In genomic region chr2:43218550-43219382, GRCh38 we compare ENCODE assay signal across 8 cellular contexts.
DNase-seq lines count a peak whose midpoint lies in the region; ATAC-seq and TF ChIP-seq lines count a peak whose summit lies in the region.

No MANE protein-coding gene starts in this region.

- peak; percentile 46 for ATAC-seq in GM19395 (IDR thresholded peaks at IDR 0.05; ENCODE audit: unreplicated experiment)

- H3K27me3 ChIP-seq in mucosa of rectum (ENCODE audit: control insufficient read depth in 2 of 2, insufficient read depth in 2 of 2, low read length in 2 of 2) (no peaks in the 10 kb centered on the region), stomach smooth muscle (ENCODE audit: control insufficient read depth in 1 of 2, insufficient read depth in 2 of 2, low read length in 2 of 2) (no peaks in the 10 kb centered on the region)

- DNase-seq in AG09309 (ENCODE audit: low read depth) = no peak
- peak; percentile 56 for DNase-seq in LoVo (ENCODE audit: low spot score)
- peak; percentile 48 to 56 for DNase-seq in activated CD4-positive, alpha-beta T cell treated with anti-CD3 and anti-CD28 coated beads, Interleukin-2, amount 50 U/mL, for 48 hours
- DNase-seq in effector CD4-positive, alpha-beta T cell = peak; percentile 78
- DNase-seq in COR-L47 (lab: John Stamatoyannopoulos, UW) = no peak

- H3K4me1 ChIP-seq in mucosa of rectum (ENCODE audit: control insufficient read depth in 2 of 2, insufficient read depth in 2 of 2, low read length in 2 of 2) (peaks cover 33 to 46% of the 10 kb centered on the region in 2 donors), stomach smooth muscle (ENCODE audit: control insufficient read depth, insufficient read depth, low read length) (peaks cover 49% of the 10 kb centered on the region)

- H3K27ac ChIP-seq in mucosa of rectum (ENCODE audit: low read depth in 2 of 2, low read length in 2 of 2) (peak overlapping the region; percentile 99 to 100), stomach smooth muscle (ENCODE audit: low read length) (peak overlapping the region; percentile 95)

- peaks cover 15 to 16% of the 10 kb centered on the region in 2 donors for H3K36me3 ChIP-seq in mucosa of rectum (ENCODE audit: control insufficient read depth in 2 of 2, insufficient read depth in 2 of 2, low read length in 2 of 2)
- H3K36me3 ChIP-seq in stomach smooth muscle (ENCODE audit: control insufficient read depth in 2 of 2, insufficient read depth in 2 of 2, low read length in 2 of 2) = peaks cover 3 to 8% of the 10 kb centered on the region in 2 donors

- TF ChIP-seq CTCF in AG09309 (IDR thresholded peaks at IDR 0.05; ENCODE audit: control insufficient read depth, insufficient read depth, low read depth, low read length, missing control alignments) = peak; percentile 1

- H3K9me3 ChIP-seq in mucosa of rectum (ENCODE audit: control insufficient read depth in 2 of 2, low read length in 2 of 2) = no peaks in the 10 kb centered on the region
- H3K9me3 ChIP-seq in stomach smooth muscle (ENCODE audit: control insufficient read depth in 2 of 2, low read length in 2 of 2) = no peaks in the 10 kb centered on the region

- H3K9ac ChIP-seq in mucosa of rectum (ENCODE audit: low read depth in 1 of 2, low read length in 2 of 2) (peak overlapping the region; percentile 86 to 99), stomach smooth muscle (ENCODE audit: low read length in 2 of 2) (peak overlapping the region; percentile 80 to 87)

- H3K4me3 ChIP-seq in AG09309 (ENCODE audit: control insufficient read depth, low read depth, low read length) (peak overlapping the region; percentile 34), mucosa of rectum (ENCODE audit: low read length in 2 of 2) (peak overlapping the region; percentile 95 to 99), stomach smooth muscle (ENCODE audit: low read length in 2 of 2) (peak overlapping the region; percentile 69 to 95)

Comparison
In these comparisons a context has a peak if more than half of its experiments do, and no peak if none do; other contexts are left out.
1. DNase-seq: peak in LoVo (single experiment), activated CD4-positive, alpha-beta T cell treated with anti-CD3 and anti-CD28 coated beads, Interleukin-2, amount 50 U/mL, for 48 hours (2 of 2) and effector CD4-positive, alpha-beta T cell (single experiment); none in AG09309 (single experiment) and COR-L47 (single experiment).
2. H3K4me3 ChIP-seq: peak in every context shown above with its lines; median percentile 97 in mucosa of rectum; 82 in stomach smooth muscle; 34 in AG09309.